ENCODE assay signal across 19 cellular contexts in the genomic region with DNA sequence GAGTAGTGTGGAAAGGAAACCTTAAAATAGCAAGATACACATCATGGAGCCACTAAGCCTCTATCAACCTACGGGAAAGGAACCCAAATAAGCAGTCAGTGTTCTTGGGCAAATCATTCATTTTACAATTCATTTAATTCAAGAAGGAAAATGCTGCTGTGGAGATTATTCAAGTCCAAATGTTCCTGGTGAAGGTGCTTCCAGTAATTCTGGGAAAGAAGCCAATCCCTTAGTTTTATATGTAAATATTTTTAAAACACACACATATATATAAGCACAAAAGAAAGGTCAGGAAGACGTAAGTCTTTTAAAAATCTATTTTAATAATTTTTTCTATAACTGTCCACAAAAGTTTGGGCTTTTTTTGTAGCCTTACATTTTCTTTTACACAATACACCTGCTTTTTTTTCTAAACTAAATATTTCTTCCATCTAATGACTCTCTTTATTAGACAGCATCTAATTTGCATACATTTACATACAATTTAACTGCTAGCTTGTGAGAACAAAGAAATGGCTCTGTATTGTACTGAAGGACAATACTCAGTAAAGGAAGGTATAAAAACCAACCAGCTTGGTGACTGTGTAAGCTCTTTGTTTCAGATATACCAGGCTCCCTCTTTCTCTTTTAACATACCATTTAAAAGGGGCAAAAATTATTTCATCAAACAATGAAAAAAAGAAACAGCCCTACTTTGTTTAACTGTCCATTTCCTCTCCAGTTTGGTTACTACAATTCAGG.
DNase-seq lines count a peak whose midpoint lies in the region; ATAC-seq and TF ChIP-seq lines count a peak whose summit lies in the region.
"Had no signal": no experiment of that assay in that cellular context is flagged by ENCODE, and none has a peak within 500 bp of the region (broad histone marks: within the 10 kb centered on the region; RNA-seq: fewer than 3 reads in every experiment).

No MANE protein-coding gene starts in this region.

- in situ Hi-C loops in astrocyte of the spinal cord (cut with HindIII; ENCODE audit: low sequenced_read_pairs): no loop called here

- no peak for TF ChIP-seq CTCF in astrocyte of the spinal cord (IDR thresholded peaks at IDR 0.05; ENCODE audit: low read depth, low read length)

- H3K27ac ChIP-seq in temporal lobe (ENCODE audit: low read depth, low read length): peak overlapping the region; percentile 62
- H3K27ac ChIP-seq: A549, heart left ventricle, left ventricle myocardium inferior, PC-9 had no signal

- ATAC-seq in GM18868 (IDR thresholded peaks at IDR 0.05; ENCODE audit: unreplicated experiment): no peak
- no peak for ATAC-seq in Right ventricle myocardium superior (ENCODE audit: poor library complexity)
- ATAC-seq in GM21576 (IDR thresholded peaks at IDR 0.05; ENCODE audit: unreplicated experiment): no peak
- ATAC-seq: heart left ventricle had no signal

- H3K4me3 ChIP-seq in astrocyte of the spinal cord (ENCODE audit: low read depth, low read length): no peak overlapping the region
- H3K4me3 ChIP-seq: A549, heart left ventricle, left ventricle myocardium inferior, PC-9 had no signal

- peak; percentile 8 to 33 for DNase-seq in NCI-H526 (lab: John Stamatoyannopoulos, UW)
- DNase-seq in NCI-H526 treated with DMSO at 0.1 percent for 48 hours (lab: John Stamatoyannopoulos, UW): no peak
- DNase-seq in astrocyte of the spinal cord (ENCODE audit: low read depth, low spot score): peak; percentile 10
- DNase-seq in iris pigment epithelial cell (ENCODE audit: low read depth): peak; percentile 20
- DNase-seq in Right ventricle myocardium superior: no peak
- DNase-seq: activated naive CD4-positive, alpha-beta T cell treated with Interleukin-2 at 50 U/mL for 16 hours; activated T-cell treated with anti-CD3 and anti-CD28 coated beads, Interleukin-2, amount 50 U/mL, for 4 hours; BE2C; heart left ventricle; left ventricle myocardium inferior; NCI-H1417 treated with DMSO at 0.1 percent for 48 hours; NCI-H2227 treated with DMSO at 0.1 percent for 48 hours; PC-9; SHP77 treated with DMSO at 0.1 percent for 48 hours; stimulated activated CD8-positive, alpha-beta memory T cell treated with anti-CD3 and anti-CD28 coated beads, Interleukin-4, amount 100 ng/mL, for 48 hours had no signal

- intact Hi-C loops in Right ventricle myocardium superior (cut with DNase I): no loop called here

Comparison
In these comparisons a context has a peak if more than half of its experiments do, and no peak if none do; other contexts are left out.
1. DNase-seq: peak in NCI-H526 (2 of 2), astrocyte of the spinal cord (single experiment) and iris pigment epithelial cell (single experiment); none in NCI-H526 treated with DMSO at 0.1 percent for 48 hours (single experiment) and Right ventricle myocardium superior (single experiment).